In genomic region chr3:169811606-169812123, GRCh38 we compare ENCODE assay signal across 6 cellular contexts. TPM values are rescaled to one million over a fixed set of nuclear protein-coding genes. Genes with fewer than 3 reads are reported as not detected.
DNase-seq lines count a peak whose midpoint lies in the region; TF ChIP-seq lines count a peak whose summit lies in the region.

No MANE protein-coding gene starts in this region.

- H3K79me2 ChIP-seq in neural progenitor cell (ENCODE audit: low read depth) = peaks cover 5% of the 10 kb centered on the region

- H3K4me1 ChIP-seq in neural progenitor cell = peaks cover 4% of the 10 kb centered on the region

- no peaks in the 10 kb centered on the region for H3K36me3 ChIP-seq in neural progenitor cell

- TF ChIP-seq CTCF in dorsolateral prefrontal cortex (IDR thresholded peaks at IDR 0.05 in 54 of 56, conservative IDR thresholded peaks at IDR 0.05 in 2 of 56; ENCODE audit: low read depth in 1 of 56, partially characterized antibody in 56 of 56) = no peak
- TF ChIP-seq CTCF in neural progenitor cell (IDR thresholded peaks at IDR 0.05) = no peak

- H3K27me3 ChIP-seq in dorsolateral prefrontal cortex = no peaks in the 10 kb centered on the region
- no peaks in the 10 kb centered on the region for H3K27me3 ChIP-seq in neural progenitor cell

- DNase-seq in ELF-1 (ENCODE audit: low read depth, low spot score) = peak; percentile 14
- DNase-seq in NCI-H226 = peak; percentile 8
- DNase-seq in dorsolateral prefrontal cortex = peak in 2 of 10 donors; percentile 31 to 49
- DNase-seq in neural progenitor cell (ENCODE audit: low spot score) = no peak
- no peak for DNase-seq in activated effector memory CD4-positive, alpha-beta T cell treated with anti-CD3 and anti-CD28 coated beads, Interleukin-2, amount 50 U/mL, for 16 hours
- no peak for DNase-seq in activated CD8-positive, alpha-beta memory T cell treated with anti-CD3 and anti-CD28 coated beads for 24 hours

- H3K4me3 ChIP-seq in dorsolateral prefrontal cortex (peak overlapping the region; percentile 52 to 87 (median 73)), neural progenitor cell (peak overlapping the region; percentile 43)

- peaks cover 25% of the 10 kb centered on the region for H3K9me3 Mint-ChIP-seq in neural progenitor cell

- no peaks in the 10 kb centered on the region for H3K9me3 ChIP-seq in neural progenitor cell (ENCODE audit: low read depth)

- H3K4me1 Mint-ChIP-seq in neural progenitor cell = peaks cover 8% of the 10 kb centered on the region

- H3K4me2 ChIP-seq in neural progenitor cell = peak overlapping the region; percentile 54

- H3F3A ChIP-seq in neural progenitor cell (ENCODE audit: low read depth) = peaks cover 10% of the 10 kb centered on the region

- H3K27ac Mint-ChIP-seq in neural progenitor cell = no peak overlapping the region

- no peaks in the 10 kb centered on the region for H4K20me1 ChIP-seq in neural progenitor cell (ENCODE audit: low read depth)

- H3K4me3 Mint-ChIP-seq in neural progenitor cell = peak overlapping the region; percentile 54

- H3K27ac ChIP-seq in dorsolateral prefrontal cortex = peak overlapping the region in 53 of 59 donors; percentile 10 to 90 (median 79)
- no peak overlapping the region for H3K27ac ChIP-seq in neural progenitor cell

- peaks cover 4% of the 10 kb centered on the region for H3K27me3 Mint-ChIP-seq in neural progenitor cell (ENCODE audit: insufficient read depth, low read depth)

- intact Hi-C loops in dorsolateral prefrontal cortex (cut with DNase I) = loop anchor here (2.0 to 10.0 kb wide), 4 partner anchors 34 to 156 kb away; partner anchors contain the start of genes SEC62 (in 2 of the 2), ACTRT3 (in 1 of the 2) and TERC (in 1 of the 2)

- H2AFZ ChIP-seq in neural progenitor cell (replicated peaks) = no peak overlapping the region

- H3K9ac ChIP-seq in neural progenitor cell = no peak overlapping the region

- H3K36me3 Mint-ChIP-seq in neural progenitor cell = no peaks in the 10 kb centered on the region

RNA-seq across cellular contexts. Expression of gene LRRIQ4, which starts 1.0 kb away (rescaled TPM):
- total RNA-seq in dorsolateral prefrontal cortex = 1 to 10 TPM in 17 of 120 experiments, under 1 TPM in 83, not detected in 20; 0.23 to 1.8 (median 0.58) TPM
- total RNA-seq in neural progenitor cell (ENCODE audit: low replicate concordance) = not detected in 2 replicates

RNA-seq across cellular contexts. Expression of gene LRRC34, which starts 1.0 kb away (rescaled TPM):
- total RNA-seq in dorsolateral prefrontal cortex = 10 to 100 TPM in 85 of 120 experiments, 1 to 10 TPM in 35; 4.9 to 20.1 (median 11.4) TPM
- total RNA-seq in neural progenitor cell (ENCODE audit: low replicate concordance) = 12.5 and 54.8 TPM in 2 replicates

RNA-seq across cellular contexts. Expression of gene MYNN, which starts 38.5 kb away (rescaled TPM):
- total RNA-seq in dorsolateral prefrontal cortex (10 to 100 TPM in 118 of 120 experiments, 1 to 10 TPM in 2; 9.5 to 20.4 (median 13.4) TPM), neural progenitor cell (ENCODE audit: low replicate concordance) (19.2 and 23.6 TPM in 2 replicates)

RNA-seq across cellular contexts. Expression of gene ACTRT3, which starts 42.3 kb away (rescaled TPM):
- total RNA-seq in dorsolateral prefrontal cortex (10 to 100 TPM in 3 of 120 experiments, 1 to 10 TPM in 111, under 1 TPM in 6; 0.67 to 18.0 (median 2.1) TPM), neural progenitor cell (ENCODE audit: low replicate concordance) (0.31 and 0.34 TPM in 2 replicates)

RNA-seq across cellular contexts. Expression of gene TERC, which starts 46.8 kb away (rescaled TPM):
- 10 to 100 TPM in 10 of 120 experiments, 1 to 10 TPM in 68, not detected in 42; 1.6 to 15.3 (median 4.5) TPM for total RNA-seq in dorsolateral prefrontal cortex
- total RNA-seq in neural progenitor cell (ENCODE audit: low replicate concordance) = 47.5 and 119 TPM in 2 replicates

Comparison
In these comparisons a context has a peak if more than half of its experiments do, and no peak if none do; other contexts are left out.
1. DNase-seq: peak in ELF-1 (single experiment) and NCI-H226 (single experiment); none in neural progenitor cell (single experiment), activated effector memory CD4-positive, alpha-beta T cell treated with anti-CD3 and anti-CD28 coated beads, Interleukin-2, amount 50 U/mL, for 16 hours (single experiment) and activated CD8-positive, alpha-beta memory T cell treated with anti-CD3 and anti-CD28 coated beads for 24 hours (single experiment).